4 cellular contexts compared by ENCODE assay signal in the genomic region with DNA sequence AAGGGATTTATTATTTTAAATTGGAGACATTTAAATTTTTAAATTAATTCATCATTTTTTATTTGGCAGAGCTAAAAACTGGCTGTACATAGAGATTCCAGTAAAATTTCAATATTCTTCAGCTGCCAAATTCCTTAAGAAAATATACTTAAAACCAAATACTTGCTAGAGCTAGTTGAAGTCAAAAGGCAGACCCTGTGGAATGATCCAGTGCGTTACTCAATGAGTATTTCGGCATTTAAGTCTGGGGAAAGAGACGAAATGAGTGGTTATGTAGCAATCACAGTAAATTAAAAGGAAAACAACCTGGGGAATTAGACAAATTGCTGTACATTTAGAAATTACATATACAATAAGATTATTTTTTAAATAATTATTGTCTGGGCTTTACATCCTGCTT.
"Had no signal": no experiment of that assay in that cellular context is flagged by ENCODE, and none has a peak within 500 bp of the region (broad histone marks: within the 10 kb centered on the region; RNA-seq: fewer than 3 reads in every experiment).

No MANE protein-coding gene starts in this region.

- H3K4me3 ChIP-seq: GM23338 had no signal

- DNase-seq: H9, HCEC 1CT, IMR-90 had no signal

- H2AFZ ChIP-seq: GM23338 had no signal

- H3K4me2 ChIP-seq: GM23338 had no signal
